ENCODE assay signal across 33 cellular contexts in the genomic region with DNA sequence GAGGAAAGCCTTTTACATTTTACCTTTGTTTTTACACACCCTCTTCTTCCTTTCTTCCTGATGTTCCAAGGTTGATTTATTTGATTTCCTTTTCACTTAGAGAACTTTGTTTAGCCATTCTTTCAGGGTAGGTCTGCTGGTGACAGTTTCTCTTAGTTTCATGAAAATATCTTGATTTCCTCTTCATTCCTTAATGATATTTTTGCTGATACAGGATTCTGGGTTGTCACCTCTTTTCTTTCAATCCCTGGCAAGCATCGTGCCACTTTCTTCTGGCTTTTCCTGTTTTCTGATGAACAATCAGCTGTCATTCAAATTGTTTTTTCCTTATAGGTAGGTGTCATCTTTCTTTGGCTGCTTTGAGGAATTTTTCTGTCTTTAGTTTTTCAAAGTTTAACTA.
"Had no signal": no experiment of that assay in that cellular context is flagged by ENCODE, and none has a peak within 500 bp of the region (broad histone marks: within the 10 kb centered on the region; RNA-seq: fewer than 3 reads in every experiment).

No MANE protein-coding gene starts in this region.

- H3K4me3 Mint-ChIP-seq: activated B cell treated with CpG ODN at 0.5 μM for 24 hours; activated CD4-positive, alpha-beta memory T cell treated with anti-CD3 and anti-CD28 coated beads for 36 hours; activated CD4-positive, alpha-beta T cell treated with anti-CD3 and anti-CD28 coated beads, Interleukin-2, amount 10 ng/mL, durations not matched to agents 24 days and 14 days; activated CD8-positive, alpha-beta T cell treated with anti-CD3 and anti-CD28 coated beads for 36 hours; activated naive CD4-positive, alpha-beta T cell treated with anti-CD3 and anti-CD28 coated beads, Interleukin-2, amount 10 ng/mL, durations not matched to agents 7 days and 5 days; activated naive CD4-positive, alpha-beta T cell treated with anti-CD3 and anti-CD28 coated beads, Interleukin-2, amount 50 U/mL, for 24 hours; activated naive CD8-positive, alpha-beta T cell treated with anti-CD3 and anti-CD28 coated beads for 36 hours; activated T-cell treated with anti-CD3 and anti-CD28 coated beads, Interleukin-2, amount 50 U/mL, for 4 hours; activated T-cell treated with anti-CD3 and anti-CD28 coated beads, Interleukin-2, amount 50 U/mL, for 72 hours; activated T-helper 1 cell treated with anti-CD3 and anti-CD28 coated beads, Interleukin-12 subunit alpha, Interleukin-12 subunit beta, Interleukin-2, Interleukin-4 antibody, amounts not matched to agents 30 ng/mL and 10 ng/mL and 1 ng/mL, durations not matched to agents 14 hours and 24 hours and 36 hours; T-helper 1 cell treated with Interleukin-12 subunit alpha and Interleukin-12 subunit beta and Interleukin-4 antibody, amounts not matched to agents 30 μg/mL and 1 μg/mL, for 36 hours; T-helper 2 cell treated with Interferon-gamma antibody and Interleukin-4, amounts not matched to agents 5 μg/mL and 100 μg/mL, for 36 hours had no signal

- H3K4me1 ChIP-seq: breast epithelium had no signal

- ATAC-seq: activated CD8-positive, alpha-beta T cell treated with anti-CD3 and anti-CD28 coated beads for 36 hours; activated T-cell treated with anti-CD3 and anti-CD28 coated beads, Interleukin-2, amount 50 U/mL, for 4 hours; activated T-cell treated with anti-CD3 and anti-CD28 coated beads, Interleukin-2, amount 50 U/mL, for 72 hours; body of pancreas had no signal

- H3K27me3 Mint-ChIP-seq: activated B cell treated with CpG ODN at 0.5 μM for 24 hours; activated CD4-positive, alpha-beta memory T cell treated with anti-CD3 and anti-CD28 coated beads for 36 hours; activated CD4-positive, alpha-beta T cell treated with anti-CD3 and anti-CD28 coated beads, Interleukin-2, amount 10 ng/mL, durations not matched to agents 24 days and 14 days; activated CD8-positive, alpha-beta T cell treated with anti-CD3 and anti-CD28 coated beads for 36 hours; activated naive CD4-positive, alpha-beta T cell treated with anti-CD3 and anti-CD28 coated beads, Interleukin-2, amount 10 ng/mL, durations not matched to agents 7 days and 5 days; activated naive CD4-positive, alpha-beta T cell treated with anti-CD3 and anti-CD28 coated beads, Interleukin-2, amount 50 U/mL, for 24 hours; activated naive CD8-positive, alpha-beta T cell treated with anti-CD3 and anti-CD28 coated beads for 36 hours had no signal

- H3K4me3 ChIP-seq: body of pancreas, breast epithelium had no signal

- H3K27ac Mint-ChIP-seq: activated B cell treated with CpG ODN at 0.5 μM for 24 hours; activated CD4-positive, alpha-beta memory T cell treated with anti-CD3 and anti-CD28 coated beads for 36 hours; activated CD4-positive, alpha-beta T cell treated with anti-CD3 and anti-CD28 coated beads, Interleukin-2, amount 10 ng/mL, durations not matched to agents 24 days and 14 days; activated CD8-positive, alpha-beta T cell treated with anti-CD3 and anti-CD28 coated beads for 36 hours; activated naive CD4-positive, alpha-beta T cell treated with anti-CD3 and anti-CD28 coated beads, Interleukin-2, amount 10 ng/mL, durations not matched to agents 7 days and 5 days; activated naive CD8-positive, alpha-beta T cell treated with anti-CD3 and anti-CD28 coated beads for 36 hours; activated T-cell treated with anti-CD3 and anti-CD28 coated beads, Interleukin-2, amount 50 U/mL, for 72 hours; activated T-helper 1 cell treated with anti-CD3 and anti-CD28 coated beads, Interleukin-12 subunit alpha, Interleukin-12 subunit beta, Interleukin-2, Interleukin-4 antibody, amounts not matched to agents 30 ng/mL and 10 ng/mL and 1 ng/mL, durations not matched to agents 14 hours and 24 hours and 36 hours; activated T-helper 2 cell treated with anti-CD3 and anti-CD28 coated beads, Interferon-gamma antibody, Interleukin-2, Interleukin-4, amounts not matched to agents 10 μg/mL and 5 μg/mL and 100 μg/mL, durations not matched to agents 14 hours and 24 hours and 36 hours; T-helper 1 cell treated with Interleukin-12 subunit alpha and Interleukin-12 subunit beta and Interleukin-4 antibody, amounts not matched to agents 30 μg/mL and 1 μg/mL, for 36 hours; T-helper 2 cell treated with Interferon-gamma antibody and Interleukin-4, amounts not matched to agents 5 μg/mL and 100 μg/mL, for 36 hours had no signal

- H3K27ac ChIP-seq: body of pancreas, brain microvascular endothelial cell, breast epithelium, VCaP had no signal

- DNase-seq: activated B cell treated with CpG ODN at 0.5 μM for 24 hours; activated CD4-positive, alpha-beta memory T cell treated with anti-CD3 and anti-CD28 coated beads for 36 hours; activated CD4-positive, alpha-beta T cell treated with anti-CD3 and anti-CD28 coated beads for 4 hours; activated CD4-positive, alpha-beta T cell treated with anti-CD3 and anti-CD28 coated beads, Interleukin-2, amount 10 ng/mL, durations not matched to agents 24 days and 14 days; activated CD4-positive, alpha-beta T cell treated with anti-CD3 and anti-CD28 coated beads, Interleukin-2, amount 50 U/mL, for 1 hour; activated CD4-positive, alpha-beta T cell treated with anti-CD3 and anti-CD28 coated beads, Interleukin-2, amount 50 U/mL, for 4 hours; activated CD4-positive, CD25-positive, alpha-beta regulatory T cell treated with anti-CD3 and anti-CD28 coated beads, Interleukin-2, amount 50 U/mL, for 72 hours; activated CD8-positive, alpha-beta memory T cell treated with anti-CD3 and anti-CD28 coated beads, Interleukin-2, amount 50 U/mL, for 4 hours; activated CD8-positive, alpha-beta T cell treated with anti-CD3 and anti-CD28 coated beads for 36 hours; activated effector memory CD4-positive, alpha-beta T cell treated with Interleukin-2 at 50 U/mL for 16 hours; activated gamma-delta T cell; activated naive CD4-positive, alpha-beta T cell treated with anti-CD3 and anti-CD28 coated beads, Interleukin-2, amount 10 ng/mL, durations not matched to agents 7 days and 5 days; activated naive CD4-positive, alpha-beta T cell treated with Interleukin-2 at 50 U/mL for 16 hours; activated naive CD8-positive, alpha-beta T cell treated with anti-CD3 and anti-CD28 coated beads for 36 hours; activated T-cell treated with anti-CD3 and anti-CD28 coated beads for 4 hours; activated T-cell treated with anti-CD3 and anti-CD28 coated beads, Interleukin-2, amount 50 U/mL, for 1 hour; activated T-cell treated with anti-CD3 and anti-CD28 coated beads, Interleukin-2, amount 50 U/mL, for 4 hours; activated T-cell treated with anti-CD3 and anti-CD28 coated beads, Interleukin-2, amount 50 U/mL, for 72 hours; amygdala; anterior cingulate cortex; body of pancreas; brain microvascular endothelial cell; central memory CD4-positive, alpha-beta T cell; T-helper 1 cell; T-helper 2 cell; T-helper 9 cell had no signal

- H3K36me3 ChIP-seq: brain microvascular endothelial cell, breast epithelium had no signal

- H3K27me3 ChIP-seq: body of pancreas, brain microvascular endothelial cell, breast epithelium had no signal
